In genomic region chr2:37583402-37583801, GRCh38 we compare ENCODE assay signal across 14 cellular contexts.
A peak's percentile ranks its signal among the peaks of the same experiment; 100 is the strongest.
DNase-seq lines count a peak whose midpoint lies in the region; ATAC-seq and TF ChIP-seq lines count a peak whose summit lies in the region.
"Had no signal": no experiment of that assay in that cellular context is flagged by ENCODE, and none has a peak within 500 bp of the region (broad histone marks: within the 10 kb centered on the region; RNA-seq: fewer than 3 reads in every experiment).

No MANE protein-coding gene starts in this region.

- DNase-seq in Caco-2 (no peak), PC-3 (no peak), chondrocyte (ENCODE audit: low spot score) (no peak), osteocyte (ENCODE audit: extremely low spot score, unreplicated experiment) (no peak)
- DNase-seq in stimulated activated CD4-positive, alpha-beta T cell treated with anti-CD3 and anti-CD28 coated beads, Interleukin-4, amount 100 ng/mL, for 1 hour: no peak
- DNase-seq: COR-L47, cortex of kidney, NCI-H146, NCI-H748 treated with DMSO at 0.1 percent for 48 hours had no signal

- BruUV-seq in Caco-2 (replicated peaks; lab: Mats Ljungman, UMichigan) (no TSS peak), PC-3 (replicated peaks; lab: Mats Ljungman, UMichigan) (no TSS peak)

- no peaks in the 10 kb centered on the region for H3K79me2 ChIP-seq in PC-3 (ENCODE audit: low read length)

- H3K36me3 Mint-ChIP-seq in Caco-2 (ENCODE audit: insufficient read depth, unreplicated experiment): no peaks in the 10 kb centered on the region
- peaks cover 2% of the 10 kb centered on the region for H3K36me3 Mint-ChIP-seq in chondrocyte (ENCODE audit: low read depth)
- H3K36me3 Mint-ChIP-seq in osteocyte (ENCODE audit: unreplicated experiment): peaks cover 4% of the 10 kb centered on the region

- no peaks in the 10 kb centered on the region for H3K27me3 Mint-ChIP-seq in Caco-2 (ENCODE audit: insufficient read depth, unreplicated experiment)
- no peaks in the 10 kb centered on the region for H3K27me3 Mint-ChIP-seq in chondrocyte (ENCODE audit: low read depth)
- no peaks in the 10 kb centered on the region for H3K27me3 Mint-ChIP-seq in osteocyte (ENCODE audit: unreplicated experiment)

- CTCF ChIA-PET in Caco-2 (lab: Charles Lee): no interaction called here
- CTCF ChIA-PET in PC-3 (lab: Charles Lee): no interaction called here

- peak overlapping the region; percentile 43 for H3K27ac Mint-ChIP-seq in Caco-2 (ENCODE audit: unreplicated experiment)
- peak overlapping the region; percentile 93 for H3K27ac Mint-ChIP-seq in chondrocyte (ENCODE audit: unreplicated experiment)
- H3K27ac Mint-ChIP-seq in osteocyte (ENCODE audit: unreplicated experiment): peak overlapping the region; percentile 82
- H3K27ac Mint-ChIP-seq: activated naive CD4-positive, alpha-beta T cell treated with anti-CD3 and anti-CD28 coated beads for 36 hours had no signal

- POLR2A ChIA-PET in Caco-2 (lab: Charles Lee) (no interaction called here), PC-3 (lab: Charles Lee; ENCODE audit: unreplicated experiment) (no interaction called here)

- H3K27me3 ChIP-seq in Caco-2 (replicated peaks; ENCODE audit: control insufficient read depth, insufficient read depth, low read length): no peaks in the 10 kb centered on the region
- H3K27me3 ChIP-seq in PC-3 (ENCODE audit: low read length): no peaks in the 10 kb centered on the region

- H3K4me1 ChIP-seq in Caco-2 (peaks cover 53% of the 10 kb centered on the region), PC-3 (ENCODE audit: insufficient read depth, low read length) (peaks cover 57% of the 10 kb centered on the region)

- ATAC-seq in PC-3 (no peak), HG03045 (IDR thresholded peaks at IDR 0.05; ENCODE audit: unreplicated experiment) (no peak), GM21381 (IDR thresholded peaks at IDR 0.05; ENCODE audit: unreplicated experiment) (no peak)
- ATAC-seq: HepG2, right cardiac atrium had no signal

- H3K36me3 ChIP-seq in Caco-2 (ENCODE audit: control insufficient read depth, insufficient read depth, low read length): no peaks in the 10 kb centered on the region
- no peaks in the 10 kb centered on the region for H3K36me3 ChIP-seq in PC-3 (ENCODE audit: low read depth, low read length)

- peak overlapping the region; percentile 51 for H3K4me2 ChIP-seq in PC-3 (ENCODE audit: low read length)

- intact Hi-C loops in Caco-2 (cut with micrococcal nuclease; ENCODE audit: unreplicated experiment) (loop anchor here (1.0 kb wide), 1 partner anchor 13 kb away; no protein-coding TSS in a partner anchor), PC-3 (cut with micrococcal nuclease) (no loop called here)

- TF ChIP-seq CTCF in Caco-2 (IDR thresholded peaks at IDR 0.05; ENCODE audit: insufficient read depth in 1 of 2, low read depth in 1 of 2, low read length in 1 of 2, severe bottlenecking in 1 of 2, unreplicated experiment in 1 of 2) (no peak), PC-3 (conservative IDR thresholded peaks at IDR 0.05; ENCODE audit: low read depth, low read length) (no peak), chondrocyte (IDR thresholded peaks at IDR 0.05) (no peak), osteocyte (IDR thresholded peaks at IDR 0.05) (no peak)

- H3K9ac ChIP-seq in PC-3 (ENCODE audit: low read length): no peak overlapping the region

- H3K4me1 Mint-ChIP-seq in Caco-2 (ENCODE audit: low read depth, unreplicated experiment) (peaks cover 33% of the 10 kb centered on the region), chondrocyte (ENCODE audit: low read depth) (peaks cover 69% of the 10 kb centered on the region), osteocyte (ENCODE audit: unreplicated experiment) (peaks cover 60% of the 10 kb centered on the region)

- H3K9me2 ChIP-seq in PC-3 (replicated peaks; ENCODE audit: low read length): no peaks in the 10 kb centered on the region

- H3F3A ChIP-seq in PC-3 (ENCODE audit: low read length, unreplicated experiment): no peaks in the 10 kb centered on the region

- H3K9me3 Mint-ChIP-seq in Caco-2 (ENCODE audit: unreplicated experiment) (peaks cover 9% of the 10 kb centered on the region), chondrocyte (ENCODE audit: low read depth) (peaks cover 9% of the 10 kb centered on the region), osteocyte (ENCODE audit: unreplicated experiment) (peaks cover 6% of the 10 kb centered on the region)

- H3K27ac ChIP-seq in PC-3 (ENCODE audit: low read length): no peak overlapping the region

- no peak overlapping the region for H2AFZ ChIP-seq in PC-3 (ENCODE audit: low read length)

- no peaks in the 10 kb centered on the region for H4K20me1 ChIP-seq in PC-3 (ENCODE audit: low read length)

- H3K4me3 Mint-ChIP-seq in Caco-2 (ENCODE audit: unreplicated experiment) (peak overlapping the region; percentile 8), chondrocyte (ENCODE audit: unreplicated experiment) (no peak overlapping the region), osteocyte (ENCODE audit: unreplicated experiment) (no peak overlapping the region)

- H3K4me3 ChIP-seq in Caco-2 (ENCODE audit: low read depth, low read length): no peak overlapping the region
- no peak overlapping the region for H3K4me3 ChIP-seq in PC-3 (ENCODE audit: low read length)

- H3K9me3 ChIP-seq in Caco-2 (no peaks in the 10 kb centered on the region), PC-3 (ENCODE audit: low read length) (no peaks in the 10 kb centered on the region)

Comparison
In these comparisons a context has a peak if more than half of its experiments do, and no peak if none do; other contexts are left out.
1. H3K27ac Mint-ChIP-seq: peak in every context shown above with its lines; median percentile 93 in chondrocyte; 82 in osteocyte; 43 in Caco-2.